Comparison of ENCODE assay signal across 24 cellular contexts in genomic region chr14:36014236-36014635, GRCh38.
A peak's percentile ranks its signal among the peaks of the same experiment; 100 is the strongest.
DNase-seq lines count a peak whose midpoint lies in the region; ATAC-seq and TF ChIP-seq lines count a peak whose summit lies in the region.
"Had no signal": no experiment of that assay in that cellular context is flagged by ENCODE, and none has a peak within 500 bp of the region (broad histone marks: within the 10 kb centered on the region; RNA-seq: fewer than 3 reads in every experiment).

No MANE protein-coding gene starts in this region.

- POLR2A ChIA-PET in naive thymus-derived CD4-positive, alpha-beta T cell (lab: Charles Lee), result no interaction called here

- H3K9me3 ChIP-seq in lower lobe of right lung, result no peaks in the 10 kb centered on the region
- H3K9me3 ChIP-seq in naive thymus-derived CD4-positive, alpha-beta T cell (ENCODE audit: control insufficient read depth in 2 of 3, low read length in 3 of 3), result no peaks in the 10 kb centered on the region
- no peaks in the 10 kb centered on the region for H3K9me3 ChIP-seq in spleen
- H3K9me3 ChIP-seq: A549, Caco-2 had no signal

- intact Hi-C loops in lower lobe of right lung (cut with DNase I) (no loop called here), sciatic nerve (cut with DNase I) (no loop called here), spleen (cut with DNase I; ENCODE audit: low total_unique reads) (no loop called here)
- intact Hi-C loops in naive thymus-derived CD4-positive, alpha-beta T cell (cut with micrococcal nuclease), result no loop called here

- no peak overlapping the region for H3K27ac ChIP-seq in lower lobe of right lung
- H3K27ac ChIP-seq in naive thymus-derived CD4-positive, alpha-beta T cell (ENCODE audit: low read depth, low read length), result no peak overlapping the region
- no peak overlapping the region for H3K27ac ChIP-seq in spleen
- H3K27ac ChIP-seq: A549 had no signal

- H3K4me1 ChIP-seq in lower lobe of right lung, result no peaks in the 10 kb centered on the region
- H3K4me1 ChIP-seq in naive thymus-derived CD4-positive, alpha-beta T cell (ENCODE audit: control insufficient read depth in 2 of 2, insufficient read depth in 2 of 2, low read length in 2 of 2), result no peaks in the 10 kb centered on the region
- H3K4me1 ChIP-seq in spleen, result no peaks in the 10 kb centered on the region
- H3K4me1 ChIP-seq: A549, Caco-2 had no signal

- no peaks in the 10 kb centered on the region for H3K4me1 Mint-ChIP-seq in HFFc6 (ENCODE audit: low read depth)
- H3K4me1 Mint-ChIP-seq in naive thymus-derived CD4-positive, alpha-beta T cell, result no peaks in the 10 kb centered on the region
- H3K4me1 Mint-ChIP-seq in activated naive CD4-positive, alpha-beta T cell treated with anti-CD3 and anti-CD28 coated beads, Interleukin-2, amount 10 ng/mL, durations not matched to agents 7 days and 5 days, result no peaks in the 10 kb centered on the region

- H3K27me3 Mint-ChIP-seq in HFFc6 (ENCODE audit: insufficient read depth), result peaks cover 3% of the 10 kb centered on the region
- peaks cover 0 to 9% (median 0%) of the 10 kb centered on the region in 5 donors for H3K27me3 Mint-ChIP-seq in naive thymus-derived CD4-positive, alpha-beta T cell
- H3K27me3 Mint-ChIP-seq in activated naive CD4-positive, alpha-beta T cell treated with anti-CD3 and anti-CD28 coated beads, Interleukin-2, amount 10 ng/mL, durations not matched to agents 7 days and 5 days, result no peaks in the 10 kb centered on the region

- WGBS in spleen, 5 donors, result 69 to 84% (median 83%) methylated on average over 7 to 9 of the region's 9 CpGs

- no peaks in the 10 kb centered on the region for H3K9me3 Mint-ChIP-seq in HFFc6
- H3K9me3 Mint-ChIP-seq in naive thymus-derived CD4-positive, alpha-beta T cell, result no peaks in the 10 kb centered on the region
- H3K9me3 Mint-ChIP-seq in activated naive CD4-positive, alpha-beta T cell treated with anti-CD3 and anti-CD28 coated beads, Interleukin-2, amount 10 ng/mL, durations not matched to agents 7 days and 5 days, result no peaks in the 10 kb centered on the region
- H3K9me3 Mint-ChIP-seq: CD8-positive, alpha-beta T cell had no signal

- no peaks in the 10 kb centered on the region for H3K36me3 Mint-ChIP-seq in HFFc6 (ENCODE audit: low read depth)
- H3K36me3 Mint-ChIP-seq in naive thymus-derived CD4-positive, alpha-beta T cell, result no peaks in the 10 kb centered on the region
- H3K36me3 Mint-ChIP-seq in activated naive CD4-positive, alpha-beta T cell treated with anti-CD3 and anti-CD28 coated beads, Interleukin-2, amount 10 ng/mL, durations not matched to agents 7 days and 5 days, result no peaks in the 10 kb centered on the region
- H3K36me3 Mint-ChIP-seq: CD8-positive, alpha-beta T cell had no signal

- CTCF ChIA-PET in naive thymus-derived CD4-positive, alpha-beta T cell (lab: Charles Lee), result no interaction called here
- CTCF ChIA-PET in activated naive CD4-positive, alpha-beta T cell treated with anti-CD3 and anti-CD28 coated beads, Interleukin-2, amount 10 ng/mL, durations not matched to agents 7 days and 5 days (lab: Charles Lee), result interaction anchor here (1.5 kb wide), 1 partner anchor 55 kb away, joined by 4 read pairs; no protein-coding TSS in a partner anchor

- H3K27ac Mint-ChIP-seq in HFFc6, result no peak overlapping the region
- H3K27ac Mint-ChIP-seq in naive thymus-derived CD4-positive, alpha-beta T cell, result no peak overlapping the region
- no peak overlapping the region for H3K27ac Mint-ChIP-seq in activated naive CD4-positive, alpha-beta T cell treated with anti-CD3 and anti-CD28 coated beads, Interleukin-2, amount 10 ng/mL, durations not matched to agents 7 days and 5 days
- H3K27ac Mint-ChIP-seq: CD8-positive, alpha-beta T cell had no signal

- peak; percentile 58 to 69 for ATAC-seq in lower lobe of right lung
- ATAC-seq in sciatic nerve, result peak; percentile 22
- no peak for ATAC-seq in naive thymus-derived CD4-positive, alpha-beta T cell
- no peak for ATAC-seq in HG03460 (IDR thresholded peaks at IDR 0.05; ENCODE audit: unreplicated experiment)
- ATAC-seq: A549; CD8-positive, alpha-beta T cell; HCT116; K562 had no signal

- H3K4me3 ChIP-seq in lower lobe of right lung, result no peak overlapping the region
- no peak overlapping the region for H3K4me3 ChIP-seq in naive thymus-derived CD4-positive, alpha-beta T cell (ENCODE audit: low read length)
- no peak overlapping the region for H3K4me3 ChIP-seq in spleen
- H3K4me3 ChIP-seq: A549, K562 had no signal

- H3K27me3 ChIP-seq in lower lobe of right lung (ENCODE audit: low read depth) (no peaks in the 10 kb centered on the region), spleen (replicated peaks in 1 of 7) (peaks cover 0 to 9% (median 0%) of the 10 kb centered on the region in 7 donors)
- H3K27me3 ChIP-seq in naive thymus-derived CD4-positive, alpha-beta T cell (ENCODE audit: control insufficient read depth in 2 of 2, insufficient read depth in 2 of 2, low read length in 2 of 2), result no peaks in the 10 kb centered on the region

- TF ChIP-seq POLR2A in spleen (IDR thresholded peaks at IDR 0.05), result no peak

- no peak for DNase-seq in HFFc6
- DNase-seq in RPMI8226, result peak; percentile 42
- no peak for DNase-seq in lower lobe of right lung
- DNase-seq in sciatic nerve (ENCODE audit: low spot score), result no peak
- DNase-seq in naive thymus-derived CD4-positive, alpha-beta T cell, result no peak
- no peak for DNase-seq in activated naive CD4-positive, alpha-beta T cell treated with anti-CD3 and anti-CD28 coated beads, Interleukin-2, amount 10 ng/mL, durations not matched to agents 7 days and 5 days
- DNase-seq in spleen, result no peak
- DNase-seq: Caco-2; CD8-positive, alpha-beta T cell; EL; GF-D8; Kasumi-1; NCI-H1092 treated with DMSO at 0.1 percent for 48 hours; NCI-H1436; NCI-H187 treated with DMSO at 0.1 percent for 48 hours; NCI-H446; NCI-H524 treated with DMSO at 0.1 percent for 48 hours; NCI-H82; SHP77 treated with DMSO at 0.1 percent for 48 hours; SW 1271 had no signal

- TF ChIP-seq CTCF in HFFc6 (IDR thresholded peaks at IDR 0.05) (no peak), lower lobe of right lung (IDR thresholded peaks at IDR 0.05) (no peak), spleen (IDR thresholded peaks at IDR 0.05 in 8 of 11, conservative IDR thresholded peaks at IDR 0.05 in 3 of 11) (no peak)

- H3K36me3 ChIP-seq in lower lobe of right lung (no peaks in the 10 kb centered on the region), spleen (no peaks in the 10 kb centered on the region)
- no peaks in the 10 kb centered on the region for H3K36me3 ChIP-seq in naive thymus-derived CD4-positive, alpha-beta T cell (ENCODE audit: control insufficient read depth in 2 of 3, insufficient read depth in 3 of 3, low read length in 3 of 3)

- peak overlapping the region; percentile 55; the same call in 1 of the 2 replicates for H3K4me3 Mint-ChIP-seq in HFFc6
- H3K4me3 Mint-ChIP-seq in naive thymus-derived CD4-positive, alpha-beta T cell, result no peak overlapping the region
- no peak overlapping the region for H3K4me3 Mint-ChIP-seq in activated naive CD4-positive, alpha-beta T cell treated with anti-CD3 and anti-CD28 coated beads, Interleukin-2, amount 10 ng/mL, durations not matched to agents 7 days and 5 days
- H3K4me3 Mint-ChIP-seq: CD8-positive, alpha-beta T cell had no signal

Comparison
In these comparisons a context has a peak if more than half of its experiments do, and no peak if none do; other contexts are left out.
1. ATAC-seq: peak in lower lobe of right lung (2 of 2) and sciatic nerve (single experiment); none in naive thymus-derived CD4-positive, alpha-beta T cell (single experiment) and HG03460 (single experiment).